Comparison of ENCODE assay signal across 15 cellular contexts in the genomic region with DNA sequence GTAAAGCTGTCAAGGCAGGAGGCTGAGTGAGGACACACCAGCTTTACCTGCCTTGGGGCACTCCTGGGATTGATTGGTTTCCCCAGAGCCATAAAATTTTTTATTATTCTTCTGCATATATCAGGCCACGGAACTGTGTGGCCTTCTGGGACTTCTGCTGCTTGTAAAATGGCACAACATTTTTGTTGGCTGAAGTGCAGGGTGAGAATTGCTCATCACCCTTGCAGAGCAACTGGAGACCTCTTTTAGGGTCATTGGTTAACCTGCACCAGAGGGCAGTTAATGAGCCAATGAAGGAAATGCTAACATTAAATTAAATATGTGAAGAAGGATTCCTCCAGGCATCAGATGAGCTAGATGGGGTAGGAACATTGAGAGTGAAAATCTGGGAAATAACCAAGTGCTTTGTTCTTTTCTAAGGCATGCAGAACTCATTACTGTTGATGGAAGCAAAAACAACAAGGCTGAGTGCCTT.
"Had no signal": no experiment of that assay in that cellular context is flagged by ENCODE, and none has a peak within 500 bp of the region (broad histone marks: within the 10 kb centered on the region; RNA-seq: fewer than 3 reads in every experiment).

No MANE protein-coding gene starts in this region.

- H3K4me3 Mint-ChIP-seq: activated naive CD4-positive, alpha-beta T cell treated with anti-CD3 and anti-CD28 coated beads, Interleukin-2, amount 50 U/mL, for 24 hours; central memory CD8-positive, alpha-beta T cell; immature natural killer cell; naive thymus-derived CD8-positive, alpha-beta T cell had no signal

- H3K4me1 Mint-ChIP-seq: activated naive CD4-positive, alpha-beta T cell treated with anti-CD3 and anti-CD28 coated beads, Interleukin-2, amount 50 U/mL, for 24 hours; central memory CD8-positive, alpha-beta T cell; immature natural killer cell; naive thymus-derived CD8-positive, alpha-beta T cell had no signal

- H3K27ac ChIP-seq: ascending aorta, heart right ventricle, pancreas, thyroid gland had no signal

- DNase-seq: activated CD4-positive, alpha-beta T cell treated with anti-CD3 and anti-CD28 coated beads, Interleukin-2, amount 50 U/mL, for 4 hours; activated gamma-delta T cell; cortex of kidney; heart right ventricle; immature natural killer cell; kidney glomerular epithelial cell; mesenchymal stem cell; naive thymus-derived CD8-positive, alpha-beta T cell; pancreas; stimulated activated CD8-positive, alpha-beta memory T cell treated with anti-CD3 and anti-CD28 coated beads, Interleukin-4, amount 100 ng/mL, for 48 hours; stimulated activated naive CD4-positive, alpha-beta T cell; thyroid gland had no signal

- H3K9me3 ChIP-seq: ascending aorta, heart right ventricle, pancreas, thyroid gland had no signal

- H3K36me3 Mint-ChIP-seq: activated naive CD4-positive, alpha-beta T cell treated with anti-CD3 and anti-CD28 coated beads, Interleukin-2, amount 50 U/mL, for 24 hours; immature natural killer cell; naive thymus-derived CD8-positive, alpha-beta T cell had no signal

- H3K27ac Mint-ChIP-seq: activated naive CD4-positive, alpha-beta T cell treated with anti-CD3 and anti-CD28 coated beads, Interleukin-2, amount 50 U/mL, for 24 hours; immature natural killer cell had no signal

- H3K4me1 ChIP-seq: heart right ventricle, pancreas had no signal

- H3K36me3 ChIP-seq: ascending aorta, heart right ventricle, pancreas, thyroid gland had no signal

- H3K9me3 Mint-ChIP-seq: activated naive CD4-positive, alpha-beta T cell treated with anti-CD3 and anti-CD28 coated beads, Interleukin-2, amount 50 U/mL, for 24 hours; central memory CD8-positive, alpha-beta T cell; immature natural killer cell; naive thymus-derived CD8-positive, alpha-beta T cell had no signal

- H3K4me3 ChIP-seq: ascending aorta, heart right ventricle, pancreas, thyroid gland had no signal
